11 cellular contexts compared by ENCODE assay signal in the genomic region with DNA sequence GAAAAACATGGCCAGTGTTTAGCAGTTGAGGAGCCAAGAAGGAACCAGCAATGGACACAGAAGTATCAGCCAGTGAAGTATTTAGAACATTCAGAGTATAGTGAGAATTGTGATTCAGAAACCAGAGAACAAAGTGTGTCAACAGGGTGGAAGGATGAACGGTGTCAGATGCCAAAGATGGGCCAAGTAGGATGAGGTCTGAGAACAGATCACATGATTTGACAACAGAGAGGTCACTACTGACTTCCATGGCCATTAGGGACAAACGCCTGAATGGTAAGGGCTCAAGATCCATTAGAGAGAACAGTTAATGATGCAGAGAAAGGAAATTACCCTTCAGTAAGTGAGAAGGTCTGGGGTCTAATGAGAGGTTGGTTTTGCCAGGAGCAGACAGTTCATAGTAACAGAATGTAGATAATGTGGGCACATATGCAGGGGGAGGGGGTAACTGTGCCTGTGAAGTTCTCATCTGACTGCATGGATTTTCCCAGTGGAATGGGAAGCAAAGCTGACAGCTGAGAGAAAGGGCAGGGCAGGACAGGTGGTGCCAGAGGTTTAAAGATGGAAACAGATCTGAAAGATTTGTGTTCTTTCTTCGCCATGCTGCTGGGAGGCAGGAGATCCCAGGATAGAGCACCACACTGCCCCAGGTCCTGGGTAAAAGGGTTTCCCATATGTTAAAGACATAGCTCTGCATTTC.
"Had no signal": no experiment of that assay in that cellular context is flagged by ENCODE, and none has a peak within 500 bp of the region (broad histone marks: within the 10 kb centered on the region; RNA-seq: fewer than 3 reads in every experiment).

No MANE protein-coding gene starts in this region.

- H3K9me3 Mint-ChIP-seq: activated naive CD8-positive, alpha-beta T cell treated with anti-CD3 and anti-CD28 coated beads, Interleukin-2, amount 10 ng/mL, durations not matched to agents 7 days and 5 days; stimulated activated memory B cell treated with anti-CD40 and anti-IgM and Interleukin-4, amounts not matched to agents 10 μg/mL and 1 μg/mL and 100 μg/mL, for 72 hours had no signal

- H3K36me3 Mint-ChIP-seq: stimulated activated memory B cell treated with anti-CD40 and anti-IgM and Interleukin-4, amounts not matched to agents 10 μg/mL and 1 μg/mL and 100 μg/mL, for 72 hours had no signal

- H3K27me3 Mint-ChIP-seq: activated naive CD8-positive, alpha-beta T cell treated with anti-CD3 and anti-CD28 coated beads, Interleukin-2, amount 10 ng/mL, durations not matched to agents 7 days and 5 days; stimulated activated memory B cell treated with anti-CD40 and anti-IgM and Interleukin-4, amounts not matched to agents 10 μg/mL and 1 μg/mL and 100 μg/mL, for 72 hours had no signal

- H3K4me3 Mint-ChIP-seq: activated naive CD8-positive, alpha-beta T cell treated with anti-CD3 and anti-CD28 coated beads, Interleukin-2, amount 10 ng/mL, durations not matched to agents 7 days and 5 days; stimulated activated memory B cell treated with anti-CD40 and anti-IgM and Interleukin-4, amounts not matched to agents 10 μg/mL and 1 μg/mL and 100 μg/mL, for 72 hours had no signal

- ATAC-seq: body of pancreas, left cardiac atrium, lower lobe of right lung had no signal

- H3K36me3 ChIP-seq: lower lobe of right lung, right lobe of liver, upper lobe of left lung had no signal

- H3K4me3 ChIP-seq: body of pancreas, dorsolateral prefrontal cortex, lower lobe of right lung, right lobe of liver, testis, upper lobe of left lung had no signal

- H3K27ac Mint-ChIP-seq: progenitor cell of endocrine pancreas; stimulated activated memory B cell treated with anti-CD40 and anti-IgM and Interleukin-4, amounts not matched to agents 10 μg/mL and 1 μg/mL and 100 μg/mL, for 72 hours had no signal

- DNase-seq: activated CD4-positive, CD25-positive, alpha-beta regulatory T cell treated with anti-CD3 and anti-CD28 coated beads, Interleukin-2, amount 50 U/mL, for 72 hours; dorsolateral prefrontal cortex; left cardiac atrium; lower lobe of right lung had no signal

- H3K27me3 ChIP-seq: body of pancreas, dorsolateral prefrontal cortex, right lobe of liver, testis, upper lobe of left lung had no signal

- H3K9me3 ChIP-seq: body of pancreas, lower lobe of right lung, right lobe of liver, testis, upper lobe of left lung had no signal

- H3K27ac ChIP-seq: body of pancreas, lower lobe of right lung, right lobe of liver, testis, upper lobe of left lung had no signal
